ENCODE assay signal across 12 cellular contexts in the genomic region with DNA sequence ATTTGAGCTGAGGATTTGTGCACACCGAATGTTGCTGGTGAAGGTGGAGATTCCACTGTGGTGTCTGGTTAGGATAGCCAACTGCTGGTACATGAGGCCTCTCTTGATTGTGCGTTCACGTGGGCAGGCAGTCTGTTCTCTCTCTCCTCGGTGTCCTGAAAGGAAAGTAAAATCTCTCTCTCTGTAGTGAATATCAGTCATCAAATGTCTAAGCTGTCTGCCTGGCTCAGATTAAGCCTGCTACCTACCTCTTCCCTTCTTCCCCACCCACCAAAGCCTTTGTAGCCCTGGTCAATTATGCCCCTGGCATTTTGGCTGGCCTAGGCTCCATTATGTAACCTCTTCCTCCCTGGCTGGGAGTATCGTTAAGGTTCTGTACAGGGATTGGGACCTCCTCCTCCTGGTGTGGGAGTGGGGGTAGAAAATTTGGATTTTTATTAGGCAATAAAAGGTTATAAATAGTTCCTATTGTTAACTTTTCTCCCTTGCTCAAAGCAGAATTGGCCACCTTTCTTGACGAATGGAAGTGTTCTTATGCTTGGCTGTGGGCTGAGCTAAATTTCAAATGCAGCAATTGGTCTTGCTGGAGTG.
A peak's percentile ranks its signal among the peaks of the same experiment; 100 is the strongest.
DNase-seq lines count a peak whose midpoint lies in the region; ATAC-seq, FAIRE-seq and TF ChIP-seq lines count a peak whose summit lies in the region.
"Had no signal": no experiment of that assay in that cellular context is flagged by ENCODE, and none has a peak within 500 bp of the region (broad histone marks: within the 10 kb centered on the region; RNA-seq: fewer than 3 reads in every experiment).

No MANE protein-coding gene starts in this region.

- H3K27ac Mint-ChIP-seq in HFFc6, result peak overlapping the region; percentile 96

- peak overlapping the region; percentile 78 for H3K4me3 Mint-ChIP-seq in HFFc6
- H3K4me3 Mint-ChIP-seq: naive thymus-derived CD4-positive, alpha-beta T cell had no signal

- no peaks in the 10 kb centered on the region for H4K20me1 ChIP-seq in K562 (replicated peaks; ENCODE audit: control insufficient read depth, insufficient read depth, low read length)

- H3K4me2 ChIP-seq in K562 (ENCODE audit: insufficient read depth, low read length) (no peak overlapping the region), skeletal muscle satellite cell (ENCODE audit: low read length) (peak overlapping the region; percentile 58)

- H3K27me3 Mint-ChIP-seq in HFFc6 (ENCODE audit: insufficient read depth), result peaks cover 2% of the 10 kb centered on the region

- no TSS peak for BruUV-seq in K562 (replicated peaks; lab: Mats Ljungman, UMichigan)

- peaks cover 94% of the 10 kb centered on the region for H3K4me1 Mint-ChIP-seq in HFFc6 (ENCODE audit: low read depth)

- no peak for TF ChIP-seq POLR2A in K562 (conservative IDR thresholded peaks at IDR 0.05)

- FAIRE-seq in K562 (lab: Jason Lieb, UNC), result no peak

- H3K27me3 ChIP-seq in K562 (ENCODE audit: control insufficient read depth in 2 of 2, insufficient read depth in 2 of 2, low read length in 2 of 2) (no peaks in the 10 kb centered on the region; a peak in 1 of 5 replicates), skeletal muscle satellite cell (ENCODE audit: control insufficient read depth, insufficient read depth, low read length) (no peaks in the 10 kb centered on the region)

- H3K79me2 ChIP-seq in K562 (ENCODE audit: control insufficient read depth, insufficient read depth, low read length), result no peaks in the 10 kb centered on the region

- ATAC-seq in K562, result no peak
- ATAC-seq in left ventricle myocardium superior, result peak; percentile 57
- ATAC-seq in HG02973 (IDR thresholded peaks at IDR 0.05; ENCODE audit: unreplicated experiment), result no peak
- ATAC-seq in GM21360 (IDR thresholded peaks at IDR 0.05; ENCODE audit: unreplicated experiment), result no peak
- ATAC-seq: naive thymus-derived CD4-positive, alpha-beta T cell; stimulated activated naive CD8-positive, alpha-beta T cell treated with anti-CD3 and anti-CD28 coated beads, Interleukin-15, Interleukin-2, amounts not matched to agents 100 U/mL and 50 U/mL, for 24 hours had no signal

- peaks cover 11% of the 10 kb centered on the region for H3K36me3 Mint-ChIP-seq in HFFc6 (ENCODE audit: low read depth)
- H3K36me3 Mint-ChIP-seq: naive thymus-derived CD4-positive, alpha-beta T cell had no signal

- CTCF ChIA-PET in K562 (lab: Yijun Ruan, JAX; ENCODE audit: low intra/inter-chr PET ratio), result no interaction called here

- no peak for TF ChIP-seq EP300 in K562 (IDR thresholded peaks at IDR 0.05; ENCODE audit: low read length)

- no peaks in the 10 kb centered on the region for H3K9me1 ChIP-seq in K562 (ENCODE audit: control insufficient read depth, insufficient read depth, low read length)

- no peaks in the 10 kb centered on the region for H3K9me3 Mint-ChIP-seq in HFFc6
- H3K9me3 Mint-ChIP-seq: naive thymus-derived CD4-positive, alpha-beta T cell had no signal

- DNase-seq in HFFc6 (no peak), K562 (ENCODE audit: extremely low read depth in 1 of 4, low spot score in 3 of 4) (no peak), left ventricle myocardium superior (no peak), activated gamma-delta T cell (lab: John Stamatoyannopoulos, UW) (no peak), ecto neural progenitor cell (ENCODE audit: low spot score) (no peak)
- DNase-seq: naive thymus-derived CD4-positive, alpha-beta T cell; NCI-H146; stimulated activated naive CD8-positive, alpha-beta T cell treated with anti-CD3 and anti-CD28 coated beads, Interleukin-15, Interleukin-2, amounts not matched to agents 100 U/mL and 50 U/mL, for 24 hours; WERI-Rb-1 had no signal

- no peaks in the 10 kb centered on the region for H3K36me3 ChIP-seq in K562 (ENCODE audit: control insufficient read depth, insufficient read depth, low read length)
- H3K36me3 ChIP-seq in skeletal muscle satellite cell (ENCODE audit: insufficient read depth, low read length), result no peaks in the 10 kb centered on the region
- H3K36me3 ChIP-seq: WERI-Rb-1 had no signal

- intact Hi-C loops in K562 (cut with micrococcal nuclease), result no loop called here
- intact Hi-C loops in left ventricle myocardium superior (cut with micrococcal nuclease), result no loop called here

- POLR2A ChIA-PET in K562 (lab: Yijun Ruan, JAX), result interaction anchor here (0.5 to 2.9 kb wide), 6 partner anchors 8 to 148 kb away, joined by 3 to 13 read pairs (median 4); no protein-coding TSS in a partner anchor

- no peak overlapping the region for H3K4me3 ChIP-seq in K562
- no peak overlapping the region for H3K4me3 ChIP-seq in skeletal muscle satellite cell (ENCODE audit: low read length)

- H3K27ac ChIP-seq in K562 (ENCODE audit: extremely low read depth, low read depth, low read length), result no peak overlapping the region
- H3K27ac ChIP-seq: WERI-Rb-1 had no signal

- H3K9ac ChIP-seq in K562 (ENCODE audit: insufficient read depth in 1 of 2, low read depth in 2 of 2, low read length in 2 of 2) (no peak overlapping the region), skeletal muscle satellite cell (ENCODE audit: low read depth, low read length) (no peak overlapping the region)

- TF ChIP-seq CTCF in HFFc6 (IDR thresholded peaks at IDR 0.05) (no peak), K562 (IDR thresholded peaks at IDR 0.05 in 2 of 3, conservative IDR thresholded peaks at IDR 0.05 in 1 of 3; ENCODE audit: insufficient read depth in 2 of 3, low read depth in 1 of 3, low read length in 3 of 3) (no peak)

- no peaks in the 10 kb centered on the region for H3K9me3 ChIP-seq in K562 (replicated peaks; ENCODE audit: control insufficient read depth, insufficient read depth, low read depth, low read length)
- no peaks in the 10 kb centered on the region for H3K9me3 ChIP-seq in skeletal muscle satellite cell (replicated peaks; ENCODE audit: low read length)

- 22% methylated on average over 6 of the region's 6 CpGs for WGBS in K562 (ENCODE audit: insufficient coverage, low coverage, missing lambda C conversion rate)

- in situ Hi-C loops in K562 (cut with MboI), result no loop called here

- no peak overlapping the region for H2AFZ ChIP-seq in K562 (ENCODE audit: low read depth, low read length)

- TF ChIP-seq RAD21 in K562 (CRISPR knock-in tag; conservative IDR thresholded peaks at IDR 0.05 in 1 of 2, IDR thresholded peaks at IDR 0.05 in 1 of 2), result no peak

- H3K4me1 ChIP-seq in K562 (replicated peaks in 1 of 2; ENCODE audit: control insufficient read depth in 2 of 2, insufficient read depth in 2 of 2, low read length in 2 of 2), result peaks cover 7 to 20% of the 10 kb centered on the region in 2 experiments
- peaks cover 67% of the 10 kb centered on the region for H3K4me1 ChIP-seq in skeletal muscle satellite cell (ENCODE audit: control insufficient read depth, insufficient read depth, low read length)

TF ChIP-seq in K562, 482 proteins besides CTCF, POLR2A, EP300 and RAD21:
- TF ChIP-seq CBFB (CRISPR knock-in tag; IDR thresholded peaks at IDR 0.05) (no peak), CBFA2T3 (IDR thresholded peaks at IDR 0.05) (peak; percentile 33), TCF3 (CRISPR knock-in tag; IDR thresholded peaks at IDR 0.05) (no peak), SPI1 (IDR thresholded peaks at IDR 0.05; ENCODE audit: borderline replicate concordance, low read depth, low read length) (no peak), ZKSCAN3 (CRISPR knock-in tag; IDR thresholded peaks at IDR 0.05) (no peak), FOXP4 (CRISPR knock-in tag; IDR thresholded peaks at IDR 0.05; ENCODE audit: borderline replicate concordance) (no peak), SMAD4 (CRISPR knock-in tag; conservative IDR thresholded peaks at IDR 0.05) (0 out of 2 replicates have a peak, but pooled peaks have one; percentile 11), ZBTB34 (CRISPR knock-in tag; IDR thresholded peaks at IDR 0.05) (no peak), CBX5 (IDR thresholded peaks at IDR 0.05; ENCODE audit: borderline replicate concordance, low read depth) (no peak)
- TF ChIP-seq, protein P1, sequence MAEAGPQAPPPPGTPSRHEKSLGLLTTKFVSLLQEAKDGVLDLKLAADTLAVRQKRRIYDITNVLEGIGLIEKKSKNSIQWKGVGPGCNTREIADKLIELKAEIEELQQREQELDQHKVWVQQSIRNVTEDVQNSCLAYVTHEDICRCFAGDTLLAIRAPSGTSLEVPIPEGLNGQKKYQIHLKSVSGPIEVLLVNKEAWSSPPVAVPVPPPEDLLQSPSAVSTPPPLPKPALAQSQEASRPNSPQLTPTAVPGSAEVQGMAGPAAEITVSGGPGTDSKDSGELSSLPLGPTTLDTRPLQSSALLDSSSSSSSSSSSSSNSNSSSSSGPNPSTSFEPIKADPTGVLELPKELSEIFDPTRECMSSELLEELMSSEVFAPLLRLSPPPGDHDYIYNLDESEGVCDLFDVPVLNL (CRISPR knock-in tag; IDR thresholded peaks at IDR 0.05; ENCODE audit: low read depth), result no peak
